Comparison of ENCODE assay signal across 13 cellular contexts in the genomic region with DNA sequence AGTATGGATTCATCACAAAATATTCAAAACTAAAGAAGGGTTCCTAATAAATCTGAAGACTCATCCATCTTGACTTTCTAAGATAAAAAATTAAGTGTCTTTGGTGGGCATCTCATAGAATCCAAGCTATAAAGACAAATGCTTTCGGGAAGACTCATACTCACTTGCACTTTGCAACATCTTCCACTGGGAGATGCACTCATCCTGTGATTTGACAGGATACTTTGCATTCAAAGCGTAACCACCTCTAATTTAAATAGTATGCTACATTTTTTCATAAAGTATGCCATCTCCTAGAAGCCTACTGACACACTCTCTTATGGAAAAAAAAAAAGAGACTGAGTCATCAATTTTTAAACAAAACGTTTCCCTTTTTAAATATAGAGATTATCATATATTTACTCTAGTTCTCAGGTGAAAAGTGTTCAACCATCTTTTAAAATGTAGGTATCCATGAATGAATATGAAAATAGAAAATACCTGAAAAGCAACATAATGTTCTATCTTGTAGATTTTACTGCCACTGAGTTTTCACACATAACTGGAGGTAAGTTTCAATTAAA.
DNase-seq lines count a peak whose midpoint lies in the region; ATAC-seq and TF ChIP-seq lines count a peak whose summit lies in the region.
"Had no signal": no experiment of that assay in that cellular context is flagged by ENCODE, and none has a peak within 500 bp of the region (broad histone marks: within the 10 kb centered on the region; RNA-seq: fewer than 3 reads in every experiment).

No MANE protein-coding gene starts in this region.

- no peaks in the 10 kb centered on the region for H3K27me3 ChIP-seq in A673 (replicated peaks; ENCODE audit: insufficient read depth, low read depth, low read length, poor library complexity)

- no peak overlapping the region for H3K27ac ChIP-seq in A673 (ENCODE audit: low read depth, low read length, poor library complexity, severe bottlenecking)

- peaks cover 10% of the 10 kb centered on the region for H3K4me1 ChIP-seq in A673 (ENCODE audit: insufficient read depth, low read length, poor library complexity, severe bottlenecking)

- no TSS peak for BruUV-seq in A673 (replicated peaks; lab: Mats Ljungman, UMichigan)

- POLR2A ChIA-PET in A673 (lab: Charles Lee; ENCODE audit: low non-redundant PET) = no interaction called here
- POLR2A ChIA-PET in T-cell (lab: Charles Lee) = no interaction called here

- no peaks in the 10 kb centered on the region for H3K36me3 ChIP-seq in A673 (ENCODE audit: insufficient read depth, low read length, poor library complexity, severe bottlenecking)

- no peak overlapping the region for H3K27ac Mint-ChIP-seq in T-cell
- H3K27ac Mint-ChIP-seq: effector memory CD8-positive, alpha-beta T cell; T-helper 17 cell had no signal

- peaks cover 0 to 7% of the 10 kb centered on the region in 2 donors for H3K27me3 Mint-ChIP-seq in T-cell
- H3K27me3 Mint-ChIP-seq: effector memory CD8-positive, alpha-beta T cell; T-helper 17 cell had no signal

- H3K36me3 Mint-ChIP-seq in T-cell = no peaks in the 10 kb centered on the region

- H3K9me3 Mint-ChIP-seq in T-cell = peaks cover 0 to 2% (median 0%) of the 10 kb centered on the region in 3 donors
- H3K9me3 Mint-ChIP-seq: effector memory CD8-positive, alpha-beta T cell had no signal

- TF ChIP-seq CTCF in A673 (conservative IDR thresholded peaks at IDR 0.05; ENCODE audit: low read depth, low read length) = peak; percentile 62
- no peak for TF ChIP-seq CTCF in GM13976 (IDR thresholded peaks at IDR 0.05; ENCODE audit: borderline replicate concordance, control extremely low read depth, extremely low read depth, insufficient read depth, missing control alignments)

- intact Hi-C loops in A673 (cut with micrococcal nuclease; ENCODE audit: unreplicated experiment) = loop anchor here (2.0 to 10.0 kb wide), 3 partner anchors 228 to 1792 kb away; no protein-coding TSS in a partner anchor

- CTCF ChIA-PET in A673 (lab: Charles Lee) (interaction anchor here (0.6 to 1.0 kb wide), 8 partner anchors 12 to 606 kb away, joined by 3 to 8 read pairs (median 3); no protein-coding TSS in a partner anchor), T-cell (lab: Charles Lee) (no interaction called here)

- ATAC-seq in GM18868 (IDR thresholded peaks at IDR 0.05; ENCODE audit: unreplicated experiment) = no peak
- ATAC-seq in T-cell (replicated peaks in 1 of 4) = no peak
- ATAC-seq: effector memory CD8-positive, alpha-beta T cell; mucosa of descending colon; T-helper 17 cell had no signal

- no peak overlapping the region for H3K4me3 ChIP-seq in A673 (ENCODE audit: low read depth, low read length, poor library complexity, severe bottlenecking)
- H3K4me3 ChIP-seq: mucosa of descending colon had no signal

- DNase-seq in A673 (ENCODE audit: low spot score) (peak; percentile 57), GM13976 (ENCODE audit: low spot score) (peak; percentile 4), SK-MEL-5 (ENCODE audit: low read depth, low spot score) (peak; percentile 31), fibroblast of peridontal ligament (ENCODE audit: extremely low read depth) (peak; percentile 35), T-cell (no peak), HUDEP-2 (lab: John Stamatoyannopoulos, UW; ENCODE audit: unreplicated experiment in 76 of 76) (no peak)
- no peak for DNase-seq in NK-92 treated with Interleukin-12 subunit alpha and Interleukin-12 subunit beta, amount 100 ng/mL, for 24 hours (lab: John Stamatoyannopoulos, UW)
- DNase-seq: COR-L47; effector memory CD8-positive, alpha-beta T cell; NCI-H1417 treated with DMSO at 0.1 percent for 48 hours; T-helper 17 cell had no signal

- no peaks in the 10 kb centered on the region for H3K4me1 Mint-ChIP-seq in T-cell
- H3K4me1 Mint-ChIP-seq: T-helper 17 cell had no signal

- in situ Hi-C loops in GM13976 (cut with MboI; ENCODE audit: low sequenced_read_pairs, unreplicated experiment) = no loop called here
- in situ Hi-C loops in SK-MEL-5 (cut with HindIII; ENCODE audit: low pct_unique_long_range_greater_than_20kb, low sequenced_read_pairs) = no loop called here

- H3K9me3 ChIP-seq in A673 (ENCODE audit: low read depth, low read length, poor library complexity, severe bottlenecking) = no peaks in the 10 kb centered on the region
- H3K9me3 ChIP-seq: mucosa of descending colon had no signal

- H3K4me3 Mint-ChIP-seq in T-cell = no peak overlapping the region
- H3K4me3 Mint-ChIP-seq: effector memory CD8-positive, alpha-beta T cell; T-helper 17 cell had no signal

Comparison
In these comparisons a context has a peak if more than half of its experiments do, and no peak if none do; other contexts are left out.
1. DNase-seq: peak in A673 (single experiment), GM13976 (single experiment), SK-MEL-5 (single experiment) and fibroblast of peridontal ligament (single experiment); none in NK-92 treated with Interleukin-12 subunit alpha and Interleukin-12 subunit beta, amount 100 ng/mL, for 24 hours (single experiment), T-cell (0 of 34) and HUDEP-2 (0 of 76).